In genomic region chrX:48141810-48142508, GRCh38 we compare ENCODE assay signal across 18 cellular contexts. TPM values are rescaled to one million over a fixed set of nuclear protein-coding genes. Genes with fewer than 3 reads are reported as not detected.
"Had no signal": no experiment of that assay in that cellular context is flagged by ENCODE, and none has a peak within 500 bp of the region (broad histone marks: within the 10 kb centered on the region; RNA-seq: fewer than 3 reads in every experiment).

No MANE protein-coding gene starts in this region.

RNA-seq across cellular contexts. Expression of gene SPACA5B, which starts 11.5 kb away (rescaled TPM):
- total RNA-seq: activated CD8-positive, alpha-beta memory T cell treated with anti-CD3 and anti-CD28 coated beads for 36 hours; ascending aorta; cardiac septum; chondrocyte; endodermal cell; esophagus muscularis mucosa; foreskin keratinocyte; heart left ventricle; left lung; lower lobe of right lung; osteoblast; posterior vena cava; spleen; T-helper 2 cell treated with Interferon-gamma antibody and Interleukin-4, amounts not matched to agents 100 ng/mL and 5 ng/mL, for 36 hours; uterus; WTC11 had no signal
- polyA plus RNA-seq: foreskin keratinocyte, heart left ventricle, immature natural killer cell, spleen, thymus had no signal

RNA-seq across cellular contexts. Expression of gene SSX5, which starts 54.6 kb away (rescaled TPM):
- total RNA-seq: activated CD8-positive, alpha-beta memory T cell treated with anti-CD3 and anti-CD28 coated beads for 36 hours; ascending aorta; cardiac septum; chondrocyte; endodermal cell; esophagus muscularis mucosa; foreskin keratinocyte; heart left ventricle; left lung; lower lobe of right lung; osteoblast; posterior vena cava; spleen; T-helper 2 cell treated with Interferon-gamma antibody and Interleukin-4, amounts not matched to agents 100 ng/mL and 5 ng/mL, for 36 hours; uterus; WTC11 had no signal
- polyA plus RNA-seq: foreskin keratinocyte, heart left ventricle, immature natural killer cell, thymus had no signal
